ENCODE assay signal across 19 cellular contexts in genomic region chr13:25241007-25241406, GRCh38.
"Had no signal": no experiment of that assay in that cellular context is flagged by ENCODE, and none has a peak within 500 bp of the region (broad histone marks: within the 10 kb centered on the region; RNA-seq: fewer than 3 reads in every experiment).

No MANE protein-coding gene starts in this region.

- H3K27me3 ChIP-seq: heart left ventricle, spleen, tibial artery, upper lobe of left lung, vagina had no signal

- H3K9me3 ChIP-seq: tibial artery, upper lobe of left lung, vagina had no signal

- ATAC-seq: heart left ventricle; left colon; left ventricle myocardium superior; naive thymus-derived CD4-positive, alpha-beta T cell; sciatic nerve; stimulated activated memory B cell treated with anti-CD40 and anti-IgM and Interleukin-4, amounts not matched to agents 10 μg/mL and 1 μg/mL and 100 μg/mL, for 72 hours had no signal

- H3K4me3 ChIP-seq: heart left ventricle, spleen, tibial artery, upper lobe of left lung, vagina had no signal

- H3K4me1 ChIP-seq: heart left ventricle, tibial artery, upper lobe of left lung, vagina had no signal

- DNase-seq: dermis blood vessel endothelial cell; endodermal cell; heart left ventricle; hippocampal formation; left colon; left ventricle myocardium superior; mesendoderm; naive thymus-derived CD4-positive, alpha-beta T cell; nephron progenitor cell; posterior cingulate gyrus; spleen; stimulated activated CD4-positive, alpha-beta T cell treated with anti-CD3 and anti-CD28 coated beads, Interleukin-15, amount 100 ng/mL, for 24 hours; stimulated activated CD4-positive, alpha-beta T cell treated with anti-CD3 and anti-CD28 coated beads, Interleukin-1b, Interleukin-23, amount 100 ng/mL, for 48 hours; stimulated activated CD4-positive, alpha-beta T cell treated with anti-CD3 and anti-CD28 coated beads, Interleukin-4, amount 100 ng/mL, for 24 hours; tibial artery; upper lobe of left lung had no signal

- H3K27ac ChIP-seq: heart left ventricle, spleen, tibial artery, upper lobe of left lung, vagina had no signal
